Comparison of ENCODE assay signal across 16 cellular contexts in the genomic region with DNA sequence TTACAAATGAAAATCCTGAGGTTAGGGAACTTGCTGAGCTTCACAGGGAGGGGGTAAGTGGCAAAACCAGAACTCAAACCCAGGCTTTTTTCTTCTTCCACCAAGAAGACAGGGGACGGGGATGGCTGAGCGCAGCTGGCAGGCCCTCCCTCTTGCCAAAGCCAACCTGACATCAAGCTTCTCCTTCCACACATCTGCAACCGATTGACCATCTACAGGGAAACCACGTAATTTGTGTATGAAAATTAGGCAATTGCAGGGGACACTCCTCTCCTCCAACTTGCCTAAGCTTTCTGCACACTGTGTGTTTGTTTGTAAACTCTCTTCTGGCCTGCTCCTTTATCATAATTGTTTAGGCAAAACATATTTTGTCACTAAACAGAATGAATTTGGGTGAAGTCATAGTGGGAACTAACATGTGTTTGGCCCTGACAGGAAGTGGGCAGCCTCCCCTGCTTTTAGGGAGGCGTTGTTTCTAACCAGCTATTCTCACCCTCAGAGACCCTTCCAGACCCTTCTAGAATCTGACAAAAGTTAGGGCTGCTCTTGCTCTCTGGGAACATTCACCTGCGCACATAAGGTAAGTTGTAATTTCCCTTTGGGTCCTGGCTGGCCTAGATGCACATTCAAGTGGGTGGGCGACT. TPM values are rescaled to one million over a fixed set of nuclear protein-coding genes. Genes with fewer than 3 reads are reported as not detected.
DNase-seq lines count a peak whose midpoint lies in the region; ATAC-seq and TF ChIP-seq lines count a peak whose summit lies in the region.
"Had no signal": no experiment of that assay in that cellular context is flagged by ENCODE, and none has a peak within 500 bp of the region (broad histone marks: within the 10 kb centered on the region; RNA-seq: fewer than 3 reads in every experiment).

No MANE protein-coding gene starts in this region.

- DNase-seq in GF-D8 (lab: John Stamatoyannopoulos, UW) (peak; percentile 17), NAMALWA (ENCODE audit: low spot score) (peak; percentile 87), esophagus muscularis mucosa (ENCODE audit: extremely low spot score) (peak; percentile 62), ovary (no peak), tibial nerve (ENCODE audit: low spot score in 2 of 2) (no peak), lower leg skin (ENCODE audit: low spot score in 2 of 2) (no peak)
- DNase-seq: NCI-H2029, NCI-H748 treated with DMSO at 0.1 percent for 48 hours had no signal

- peaks cover 24 to 56% (median 48%) of the 10 kb centered on the region in 10 experiments for H3K4me1 ChIP-seq in BLaER1 treated with 17β-estradiol and CSF1 and Interleukin-3, amounts not matched to agents 10 nM and 100 nM
- H3K4me1 ChIP-seq in esophagus muscularis mucosa, result no peaks in the 10 kb centered on the region
- H3K4me1 ChIP-seq in ovary (ENCODE audit: insufficient read depth), result no peaks in the 10 kb centered on the region
- H3K4me1 ChIP-seq in tibial nerve, result peaks cover 0 to 6% (median 0%) of the 10 kb centered on the region in 4 donors

- H3K27me3 ChIP-seq in BLaER1 treated with 17β-estradiol and CSF1 and Interleukin-3, amounts not matched to agents 10 nM and 100 nM, result peaks cover 0 to 7% (median 0%) of the 10 kb centered on the region in 11 experiments; a peak in 3 of 22 replicates
- peaks cover 0 to 32% (median 0%) of the 10 kb centered on the region in 4 donors for H3K27me3 ChIP-seq in esophagus muscularis mucosa
- no peaks in the 10 kb centered on the region for H3K27me3 ChIP-seq in ovary
- H3K27me3 ChIP-seq in tibial nerve, result no peaks in the 10 kb centered on the region
- H3K27me3 ChIP-seq: right atrium auricular region had no signal

- TF ChIP-seq POLR2A in esophagus muscularis mucosa (IDR thresholded peaks at IDR 0.05; ENCODE audit: low read depth), result no peak
- TF ChIP-seq POLR2A in ovary (IDR thresholded peaks at IDR 0.05), result no peak
- TF ChIP-seq POLR2A in tibial nerve (IDR thresholded peaks at IDR 0.05), result no peak
- TF ChIP-seq POLR2A in lower leg skin (IDR thresholded peaks at IDR 0.05), result no peak

- H3K4me3 ChIP-seq in BLaER1 treated with 17β-estradiol and CSF1 and Interleukin-3, amounts not matched to agents 10 nM and 100 nM, result no peak overlapping the region
- H3K4me3 ChIP-seq in esophagus muscularis mucosa (no peak overlapping the region), ovary (no peak overlapping the region), tibial nerve (no peak overlapping the region), lower leg skin (ENCODE audit: low read depth, poor library complexity, severe bottlenecking) (no peak overlapping the region)
- H3K4me3 ChIP-seq: GM23338, right atrium auricular region had no signal

- TF ChIP-seq EP300 in esophagus muscularis mucosa (IDR thresholded peaks at IDR 0.05), result no peak
- TF ChIP-seq EP300 in ovary (IDR thresholded peaks at IDR 0.05), result no peak
- TF ChIP-seq EP300 in tibial nerve (IDR thresholded peaks at IDR 0.05), result no peak

- peak overlapping the region in 3 of 11 experiments; percentile 2 to 12 (median 8); a peak in 2 of 22 replicates for H3K9ac ChIP-seq in BLaER1 treated with 17β-estradiol and CSF1 and Interleukin-3, amounts not matched to agents 10 nM and 100 nM

- peaks cover 0 to 13% (median 0%) of the 10 kb centered on the region in 11 experiments; a peak in 4 of 22 replicates for H3K9me3 ChIP-seq in BLaER1 treated with 17β-estradiol and CSF1 and Interleukin-3, amounts not matched to agents 10 nM and 100 nM (replicated peaks in 1 of 11)
- peaks cover 0 to 8% (median 0%) of the 10 kb centered on the region in 4 donors for H3K9me3 ChIP-seq in esophagus muscularis mucosa
- no peaks in the 10 kb centered on the region for H3K9me3 ChIP-seq in ovary
- H3K9me3 ChIP-seq in tibial nerve, result no peaks in the 10 kb centered on the region
- H3K9me3 ChIP-seq: right atrium auricular region had no signal

- TF ChIP-seq CTCF in esophagus muscularis mucosa (IDR thresholded peaks at IDR 0.05) (no peak), ovary (IDR thresholded peaks at IDR 0.05) (no peak), tibial nerve (IDR thresholded peaks at IDR 0.05) (no peak), lower leg skin (IDR thresholded peaks at IDR 0.05) (no peak)

- no peak for ATAC-seq in HG03469 (IDR thresholded peaks at IDR 0.05; ENCODE audit: unreplicated experiment)
- ATAC-seq: GM23338, Right ventricle myocardium inferior had no signal

- no peaks in the 10 kb centered on the region; a peak in 1 of 22 replicates for H4K20me1 ChIP-seq in BLaER1 treated with 17β-estradiol and CSF1 and Interleukin-3, amounts not matched to agents 10 nM and 100 nM

- H3K4me2 ChIP-seq in BLaER1 treated with 17β-estradiol and CSF1 and Interleukin-3, amounts not matched to agents 10 nM and 100 nM, result peak overlapping the region; percentile 34 to 78 (median 62)
- H3K4me2 ChIP-seq: GM23338 had no signal

- intact Hi-C loops in esophagus muscularis mucosa (cut with DNase I) (no loop called here), ovary (cut with DNase I) (no loop called here), lower leg skin (cut with DNase I; ENCODE audit: low total_unique reads) (no loop called here)

- H3K27ac ChIP-seq in BLaER1 treated with 17β-estradiol and CSF1 and Interleukin-3, amounts not matched to agents 10 nM and 100 nM, result peak overlapping the region in 6 of 11 experiments; percentile 8 to 61 (median 49); a peak in 9 of 22 replicates
- H3K27ac ChIP-seq in esophagus muscularis mucosa (replicated peaks in 1 of 4) (no peak overlapping the region), ovary (no peak overlapping the region), tibial nerve (no peak overlapping the region)
- H3K27ac ChIP-seq: C4-2B, right atrium auricular region had no signal

- no peaks in the 10 kb centered on the region for H3K36me3 ChIP-seq in BLaER1 treated with 17β-estradiol and CSF1 and Interleukin-3, amounts not matched to agents 10 nM and 100 nM
- H3K36me3 ChIP-seq in esophagus muscularis mucosa, result no peaks in the 10 kb centered on the region
- H3K36me3 ChIP-seq in ovary, result no peaks in the 10 kb centered on the region
- no peaks in the 10 kb centered on the region for H3K36me3 ChIP-seq in tibial nerve
- H3K36me3 ChIP-seq: right atrium auricular region had no signal

- 75% methylated on average over 5 of the region's 7 CpGs for WGBS in esophagus muscularis mucosa
- WGBS in ovary, 3 donors, result 70 to 79% (median 72%) methylated on average over 7 of the region's 7 CpGs
- WGBS in tibial nerve, 2 donors, result 74% methylated on average over 7 of the region's 7 CpGs
- 69 to 74% methylated on average over 7 of the region's 7 CpGs for WGBS in lower leg skin, 2 donors

RNA-seq across cellular contexts. Expression of a gene that starts 18.9 kb away (rescaled TPM):
- total RNA-seq in esophagus muscularis mucosa, result 1 to 10 TPM in 1 of 4 donors, under 1 TPM in 3; 0.34 to 1.3 (median 0.56) TPM
- under 1 TPM in 6 of 7 donors, not detected in 1; 0.05 to 0.36 (median 0.15) TPM for total RNA-seq in ovary
- under 1 TPM; 0.06 to 0.30 TPM for polyA plus RNA-seq in ovary
- 1 to 10 TPM in 1 of 4 donors, under 1 TPM in 3; under 0.01 to 1.8 (median 0.87) TPM for total RNA-seq in tibial nerve
- total RNA-seq in lower leg skin, result under 1 TPM; 0.20 to 0.30 (median 0.24) TPM
- total RNA-seq: GM23338, LHCN-M2, myocyte had no signal
- polyA plus RNA-seq: GM23338 had no signal

Comparison
In these comparisons a context has a peak if more than half of its experiments do, and no peak if none do; other contexts are left out.
1. H3K27ac ChIP-seq: peak in BLaER1 treated with 17β-estradiol and CSF1 and Interleukin-3, amounts not matched to agents 10 nM and 100 nM (6 of 11); none in esophagus muscularis mucosa (0 of 4), ovary (0 of 2) and tibial nerve (0 of 4).
2. DNase-seq: peak in GF-D8 (single experiment), NAMALWA (single experiment) and esophagus muscularis mucosa (single experiment); none in ovary (0 of 5), tibial nerve (0 of 2) and lower leg skin (0 of 2).